10 cellular contexts compared by ENCODE assay signal in genomic region chr6:845581-845980, GRCh38.
"Had no signal": no experiment of that assay in that cellular context is flagged by ENCODE, and none has a peak within 500 bp of the region (broad histone marks: within the 10 kb centered on the region; RNA-seq: fewer than 3 reads in every experiment).

No MANE protein-coding gene starts in this region.

- H3K27ac Mint-ChIP-seq: HFFc6 had no signal

- H3K27ac ChIP-seq: GM23248, KMS-11 had no signal

- H3K4me3 Mint-ChIP-seq: HFFc6 had no signal

- H3K9me3 ChIP-seq: HAP-1 had no signal

- H2AFZ ChIP-seq: GM23248 had no signal

- ATAC-seq: HCT116 had no signal

- DNase-seq: GM23248, GOT3, H7, HFFc6, IMR-90, KBM-7 had no signal

- H3K4me2 ChIP-seq: KMS-11 had no signal

- FAIRE-seq: HTR-8/SVneo had no signal

- H3K4me3 ChIP-seq: GM23248, HAP-1 had no signal

- H3K4me1 ChIP-seq: HAP-1 had no signal

- H3K9ac ChIP-seq: GM23248, KMS-11 had no signal

- H3K36me3 ChIP-seq: HAP-1 had no signal
